In the genomic region with DNA sequence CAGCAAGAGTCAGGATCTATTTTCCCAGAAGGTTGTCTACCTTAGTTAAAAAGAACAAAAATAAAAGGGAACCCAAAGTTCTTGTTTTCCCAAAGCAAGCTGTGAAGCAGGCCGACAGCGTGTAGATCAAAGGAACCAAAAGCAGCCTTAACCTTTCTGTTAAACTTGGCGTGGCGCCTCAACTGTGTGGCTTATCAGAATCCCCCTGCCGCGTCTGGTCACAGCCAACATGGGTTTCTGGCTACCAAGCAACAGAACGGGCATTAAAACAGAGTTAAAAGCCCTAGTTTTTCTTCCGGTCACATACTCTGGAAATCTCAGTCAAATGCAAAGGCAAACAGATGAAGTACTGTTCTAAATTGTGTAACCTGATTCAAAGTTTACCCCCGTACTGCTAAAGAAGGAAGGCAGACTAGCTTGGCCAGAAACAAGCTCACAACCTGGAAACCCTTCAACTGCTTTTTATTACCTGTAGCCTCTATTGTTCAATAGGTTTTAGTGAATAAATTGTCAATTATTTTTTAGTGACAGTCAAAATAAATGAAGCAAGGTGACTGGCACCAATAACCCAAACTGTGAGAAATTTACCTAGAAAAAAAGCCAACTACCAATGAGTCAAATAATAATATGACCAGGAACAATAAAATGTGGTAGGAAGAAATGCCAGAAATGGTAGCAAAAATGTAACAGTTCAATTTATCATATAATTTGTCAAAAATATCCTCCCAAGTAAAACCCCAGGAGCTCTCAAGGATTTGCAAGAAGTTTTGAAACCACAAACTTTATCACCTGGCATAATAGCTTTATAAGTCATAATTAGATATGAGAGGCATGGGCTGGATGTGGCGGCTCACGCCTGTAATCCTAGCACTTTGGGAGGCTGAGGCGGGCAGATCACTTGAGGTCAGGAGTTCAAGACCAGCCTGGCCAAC, we compare ENCODE assay signal across 8 cellular contexts. TPM values are rescaled to one million over a fixed set of nuclear protein-coding genes. Genes with fewer than 3 reads are reported as not detected.
DNase-seq lines count a peak whose midpoint lies in the region; ATAC-seq and TF ChIP-seq lines count a peak whose summit lies in the region.

No MANE protein-coding gene starts in this region.

- no peak overlapping the region for H2BK5ac ChIP-seq in IMR-90 (ENCODE audit: low read depth, low read length, poor library complexity, severe bottlenecking)

- no peaks in the 10 kb centered on the region for H3K9me3 Mint-ChIP-seq in stimulated activated naive CD8-positive, alpha-beta T cell treated with anti-CD3 and anti-CD28 coated beads, Interleukin-15, Interleukin-2, amounts not matched to agents 100 ng/mL and 50 ng/mL, for 24 hours

- H3K23ac ChIP-seq in IMR-90 (ENCODE audit: low read depth, low read length) = peak overlapping the region; percentile 91; the same call in 1 of the 2 replicates

- no peak overlapping the region; the same call in 1 of the 2 replicates for H3K9ac ChIP-seq in IMR-90 (ENCODE audit: low read depth, low read length)

- H3K4ac ChIP-seq in IMR-90 (ENCODE audit: low read depth, low read length) = no peak overlapping the region

- H2BK15ac ChIP-seq in IMR-90 (ENCODE audit: low read depth, low read length) = no peak overlapping the region

- no peak overlapping the region for H3K4me3 ChIP-seq in IMR-90 (ENCODE audit: insufficient read depth, low read depth, low read length)

- CTCF ChIA-PET in IMR-90 (lab: Yijun Ruan, JAX) = no interaction called here

- H3K56ac ChIP-seq in IMR-90 (ENCODE audit: extremely low read depth, insufficient read depth, low read length) = no peak overlapping the region

- no peaks in the 10 kb centered on the region for H3K9me3 ChIP-seq in IMR-90 (ENCODE audit: control insufficient read depth, insufficient read depth, low read length)

- no peak overlapping the region for H3K14ac ChIP-seq in IMR-90 (replicated peaks; ENCODE audit: low read depth, low read length)

- ATAC-seq in IMR-90 (ENCODE audit: low read depth) (peak; percentile 35; the same call in 1 of the 2 replicates), left ventricle myocardium superior (peak; percentile 69), HG03135 (IDR thresholded peaks at IDR 0.05; ENCODE audit: unreplicated experiment) (no peak)

- intact Hi-C loops in IMR-90 (cut with micrococcal nuclease) = no loop called here
- intact Hi-C loops in left ventricle myocardium superior (cut with micrococcal nuclease) = no loop called here

- no peak overlapping the region for H4K91ac ChIP-seq in IMR-90 (ENCODE audit: insufficient read depth, low read depth, low read length)

- no peak for TF ChIP-seq CTCF in IMR-90 (conservative IDR thresholded peaks at IDR 0.05; ENCODE audit: low read depth, low read length)

- H3K27ac ChIP-seq in IMR-90 (ENCODE audit: insufficient read depth, low read length) = no peak overlapping the region

- H3K4me1 Mint-ChIP-seq in stimulated activated naive CD8-positive, alpha-beta T cell treated with anti-CD3 and anti-CD28 coated beads, Interleukin-15, Interleukin-2, amounts not matched to agents 100 ng/mL and 50 ng/mL, for 24 hours (ENCODE audit: low read depth) = peaks cover 27% of the 10 kb centered on the region

- dilution Hi-C loops in IMR-90 (cut with HindIII; ENCODE audit: low sequenced_read_pairs, unreplicated experiment) = no loop called here

- TF ChIP-seq RAD21 in IMR-90 (IDR thresholded peaks at IDR 0.05; ENCODE audit: low read length) = no peak

- no peak overlapping the region for H2AK5ac ChIP-seq in IMR-90 (ENCODE audit: low read depth, low read length)

- no TSS peak for BruUV-seq in IMR-90 (replicated peaks; lab: Mats Ljungman, UMichigan)

- TF ChIP-seq POLR2A in IMR-90 (IDR thresholded peaks at IDR 0.05; ENCODE audit: low read depth, low read length) = no peak

- no peaks in the 10 kb centered on the region for H3K9me1 ChIP-seq in IMR-90 (ENCODE audit: insufficient read depth, low read length)

- no peaks in the 10 kb centered on the region for H3K27me3 Mint-ChIP-seq in stimulated activated naive CD8-positive, alpha-beta T cell treated with anti-CD3 and anti-CD28 coated beads, Interleukin-15, Interleukin-2, amounts not matched to agents 100 ng/mL and 50 ng/mL, for 24 hours

- H3K36me3 ChIP-seq in IMR-90 (ENCODE audit: control insufficient read depth, insufficient read depth, low read length) = no peaks in the 10 kb centered on the region

- no peak overlapping the region for H2AK9ac ChIP-seq in IMR-90 (replicated peaks; ENCODE audit: low read depth, low read length, poor library complexity)

- 19% methylated on average over 8 of the region's 12 CpGs; no CpG with 5 or more reads in 1 of the 2 experiments for WGBS in IMR-90 (ENCODE audit: extremely low coverage in 2 of 2, insufficient read length in 1 of 2), 2 experiments

- H3K4me2 ChIP-seq in IMR-90 (ENCODE audit: low read depth, low read length) = peak overlapping the region; percentile 66

- peaks cover 18% of the 10 kb centered on the region for H3K36me3 Mint-ChIP-seq in stimulated activated naive CD8-positive, alpha-beta T cell treated with anti-CD3 and anti-CD28 coated beads, Interleukin-15, Interleukin-2, amounts not matched to agents 100 ng/mL and 50 ng/mL, for 24 hours (ENCODE audit: low read depth)

- no peaks in the 10 kb centered on the region for H3K27me3 ChIP-seq in IMR-90 (ENCODE audit: control insufficient read depth, insufficient read depth, low read length)

- H2AFZ ChIP-seq in IMR-90 (replicated peaks; ENCODE audit: low read length, poor library complexity) = peak overlapping the region; percentile 74

- POLR2A ChIA-PET in IMR-90 (lab: Charles Lee; ENCODE audit: unreplicated experiment) = no interaction called here

- peaks cover 10 to 16% of the 10 kb centered on the region in 2 experiments for H3K79me1 ChIP-seq in IMR-90 (ENCODE audit: low read depth in 1 of 2, low read length in 2 of 2)

- H3K18ac ChIP-seq in IMR-90 (ENCODE audit: low read depth, low read length) = no peak overlapping the region

- H3K4me1 ChIP-seq in IMR-90 (ENCODE audit: control insufficient read depth, insufficient read depth, low read length) = peaks cover 2% of the 10 kb centered on the region

- DNase-seq in COLO829 (ENCODE audit: low spot score) (peak; percentile 74), IMR-90 (no peak), left ventricle myocardium superior (no peak), NCI-H146 treated with DMSO at 0.1 percent for 48 hours (lab: John Stamatoyannopoulos, UW; ENCODE audit: unreplicated experiment) (no peak), Ammon's horn (ENCODE audit: low spot score) (no peak)
- peak; percentile 15 to 24 for DNase-seq in activated CD4-positive, alpha-beta T cell treated with anti-CD3 and anti-CD28 coated beads, Interleukin-2, amount 50 U/mL, for 48 hours

- peak overlapping the region; percentile 63 for H3K4me3 Mint-ChIP-seq in stimulated activated naive CD8-positive, alpha-beta T cell treated with anti-CD3 and anti-CD28 coated beads, Interleukin-15, Interleukin-2, amounts not matched to agents 100 ng/mL and 50 ng/mL, for 24 hours

- H3K27ac Mint-ChIP-seq in stimulated activated naive CD8-positive, alpha-beta T cell treated with anti-CD3 and anti-CD28 coated beads, Interleukin-15, Interleukin-2, amounts not matched to agents 100 ng/mL and 50 ng/mL, for 24 hours = peak overlapping the region; percentile 40

- H4K8ac ChIP-seq in IMR-90 (ENCODE audit: low read depth in 2 of 2, low read length in 2 of 2) = peak overlapping the region in 1 of 2 experiments; percentile 27; a peak in 1 of 4 replicates

- H4K20me1 ChIP-seq in IMR-90 (ENCODE audit: insufficient read depth, low read length) = no peaks in the 10 kb centered on the region; the same call in 1 of the 2 replicates

- H4K5ac ChIP-seq in IMR-90 (ENCODE audit: low read depth, low read length) = no peak overlapping the region

- no peak overlapping the region for H2BK20ac ChIP-seq in IMR-90 (ENCODE audit: low read depth, low read length)

- in situ Hi-C loops in IMR-90 (cut with MboI; ENCODE audit: low sequenced_read_pairs) = no loop called here

- H2BK120ac ChIP-seq in IMR-90 (ENCODE audit: low read depth, low read length) = no peak overlapping the region

TF ChIP-seq in IMR-90, 13 proteins besides CTCF, POLR2A, EP300 and RAD21 (continues in another document):
- TF ChIP-seq BHLHE40 (IDR thresholded peaks at IDR 0.05; ENCODE audit: low read depth, low read length) (no peak), MXI1 (IDR thresholded peaks at IDR 0.05; ENCODE audit: borderline replicate concordance, low read depth, low read length) (no peak), MAZ (IDR thresholded peaks at IDR 0.05; ENCODE audit: borderline replicate concordance, low read depth, low read length) (no peak), MAFK (IDR thresholded peaks at IDR 0.05; ENCODE audit: low read depth, low read length) (no peak), SMC3 (IDR thresholded peaks at IDR 0.05; ENCODE audit: low read depth, low read length) (no peak), RCOR1 (IDR thresholded peaks at IDR 0.05; ENCODE audit: insufficient replicate concordance, low read length) (no peak), CEBPB (IDR thresholded peaks at IDR 0.05; ENCODE audit: low read depth, low read length) (no peak), NFE2L2 (IDR thresholded peaks at IDR 0.05; ENCODE audit: low read depth, low read length) (no peak), CHD1 (IDR thresholded peaks at IDR 0.05; ENCODE audit: low read depth, low read length) (no peak), FOS (IDR thresholded peaks at IDR 0.05; ENCODE audit: low read depth, low read length) (no peak)
- TF ChIP-seq, protein P1, sequence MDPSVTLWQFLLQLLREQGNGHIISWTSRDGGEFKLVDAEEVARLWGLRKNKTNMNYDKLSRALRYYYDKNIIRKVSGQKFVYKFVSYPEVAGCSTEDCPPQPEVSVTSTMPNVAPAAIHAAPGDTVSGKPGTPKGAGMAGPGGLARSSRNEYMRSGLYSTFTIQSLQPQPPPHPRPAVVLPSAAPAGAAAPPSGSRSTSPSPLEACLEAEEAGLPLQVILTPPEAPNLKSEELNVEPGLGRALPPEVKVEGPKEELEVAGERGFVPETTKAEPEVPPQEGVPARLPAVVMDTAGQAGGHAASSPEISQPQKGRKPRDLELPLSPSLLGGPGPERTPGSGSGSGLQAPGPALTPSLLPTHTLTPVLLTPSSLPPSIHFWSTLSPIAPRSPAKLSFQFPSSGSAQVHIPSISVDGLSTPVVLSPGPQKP (IDR thresholded peaks at IDR 0.05; ENCODE audit: borderline replicate concordance, low read depth, low read length) = no peak
- TF ChIP-seq, protein P2, sequence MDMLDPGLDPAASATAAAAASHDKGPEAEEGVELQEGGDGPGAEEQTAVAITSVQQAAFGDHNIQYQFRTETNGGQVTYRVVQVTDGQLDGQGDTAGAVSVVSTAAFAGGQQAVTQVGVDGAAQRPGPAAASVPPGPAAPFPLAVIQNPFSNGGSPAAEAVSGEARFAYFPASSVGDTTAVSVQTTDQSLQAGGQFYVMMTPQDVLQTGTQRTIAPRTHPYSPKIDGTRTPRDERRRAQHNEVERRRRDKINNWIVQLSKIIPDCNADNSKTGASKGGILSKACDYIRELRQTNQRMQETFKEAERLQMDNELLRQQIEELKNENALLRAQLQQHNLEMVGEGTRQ (IDR thresholded peaks at IDR 0.05; ENCODE audit: low read depth, low read length) = no peak

RNA-seq across cellular contexts. Expression of a gene that starts 21.4 kb away (rescaled TPM):
- total RNA-seq in IMR-90 (2012; rRNA removed) (4.5 and 6.7 TPM in 2 replicates), left ventricle myocardium superior (10.6 TPM)
- polyA plus RNA-seq in IMR-90 (2012; rRNA removed) = 6.9 and 8.4 TPM in 2 replicates
- 3.5 and 3.9 TPM in 2 replicates for polyA plus RNA-seq in IMR-90 (2012; cell fraction: cytosol; rRNA removed)
- polyA plus RNA-seq in IMR-90 (2012; cell fraction: nucleus; rRNA removed; ENCODE audit: low replicate concordance) = 32.6 and 52.6 TPM in 2 replicates

Comparison
In these comparisons a context has a peak if more than half of its experiments do, and no peak if none do; other contexts are left out.
1. DNase-seq: peak in COLO829 (single experiment) and activated CD4-positive, alpha-beta T cell treated with anti-CD3 and anti-CD28 coated beads, Interleukin-2, amount 50 U/mL, for 48 hours (2 of 2); none in IMR-90 (single experiment), left ventricle myocardium superior (single experiment), NCI-H146 treated with DMSO at 0.1 percent for 48 hours (single experiment) and Ammon's horn (single experiment).